In the genomic region with DNA sequence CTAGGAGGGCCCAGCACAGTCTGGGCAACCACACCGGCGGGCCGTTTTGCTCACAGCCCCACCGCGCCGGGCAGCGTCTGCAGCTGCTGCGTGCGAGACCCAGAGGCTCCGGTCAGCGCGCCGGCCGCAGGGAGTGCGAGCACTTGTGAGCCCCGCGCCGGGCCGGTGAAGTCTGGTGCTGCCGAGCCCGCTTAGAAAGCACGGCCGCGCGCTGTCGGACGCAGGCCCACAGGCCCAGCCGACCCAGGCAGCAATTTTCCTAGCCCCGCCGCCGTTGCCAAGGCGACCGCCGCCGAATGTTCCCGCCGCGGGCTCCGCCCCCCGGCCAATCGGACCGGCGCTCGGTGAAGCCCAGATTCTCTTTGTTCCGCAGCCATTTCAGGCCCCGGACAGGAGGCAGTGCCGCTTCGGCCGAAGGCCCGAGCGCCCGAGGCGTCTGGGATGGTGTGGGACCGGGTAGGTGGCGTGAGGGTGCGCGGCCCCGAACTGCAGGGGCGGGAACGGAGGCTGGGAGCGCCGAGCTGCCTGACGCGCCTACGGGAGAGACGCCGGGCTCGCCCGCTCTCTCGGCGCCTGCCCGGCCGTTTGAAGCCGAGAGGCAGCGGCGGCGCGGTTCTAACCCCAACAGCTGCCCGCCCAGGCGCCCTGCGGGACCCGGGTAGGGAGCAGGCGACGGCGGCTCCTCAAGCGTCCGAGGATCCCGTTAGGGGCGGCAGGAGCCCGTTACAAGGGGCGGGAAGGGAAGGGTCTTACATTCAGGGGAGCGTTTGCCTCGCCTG, we compare ENCODE assay signal across 1 cellular context.
TF ChIP-seq lines count a peak whose summit lies in the region.

A gene (plus strand): TSS at position 365 of the 779 bp plus-strand sequence. CDS start 77 bp downstream, at position 442.

TF ChIP-seq in WTC11, 78 proteins besides CTCF, POLR2A, EP300 and RAD21 (continued from another document and continues in another):
- TF ChIP-seq, protein P1, sequence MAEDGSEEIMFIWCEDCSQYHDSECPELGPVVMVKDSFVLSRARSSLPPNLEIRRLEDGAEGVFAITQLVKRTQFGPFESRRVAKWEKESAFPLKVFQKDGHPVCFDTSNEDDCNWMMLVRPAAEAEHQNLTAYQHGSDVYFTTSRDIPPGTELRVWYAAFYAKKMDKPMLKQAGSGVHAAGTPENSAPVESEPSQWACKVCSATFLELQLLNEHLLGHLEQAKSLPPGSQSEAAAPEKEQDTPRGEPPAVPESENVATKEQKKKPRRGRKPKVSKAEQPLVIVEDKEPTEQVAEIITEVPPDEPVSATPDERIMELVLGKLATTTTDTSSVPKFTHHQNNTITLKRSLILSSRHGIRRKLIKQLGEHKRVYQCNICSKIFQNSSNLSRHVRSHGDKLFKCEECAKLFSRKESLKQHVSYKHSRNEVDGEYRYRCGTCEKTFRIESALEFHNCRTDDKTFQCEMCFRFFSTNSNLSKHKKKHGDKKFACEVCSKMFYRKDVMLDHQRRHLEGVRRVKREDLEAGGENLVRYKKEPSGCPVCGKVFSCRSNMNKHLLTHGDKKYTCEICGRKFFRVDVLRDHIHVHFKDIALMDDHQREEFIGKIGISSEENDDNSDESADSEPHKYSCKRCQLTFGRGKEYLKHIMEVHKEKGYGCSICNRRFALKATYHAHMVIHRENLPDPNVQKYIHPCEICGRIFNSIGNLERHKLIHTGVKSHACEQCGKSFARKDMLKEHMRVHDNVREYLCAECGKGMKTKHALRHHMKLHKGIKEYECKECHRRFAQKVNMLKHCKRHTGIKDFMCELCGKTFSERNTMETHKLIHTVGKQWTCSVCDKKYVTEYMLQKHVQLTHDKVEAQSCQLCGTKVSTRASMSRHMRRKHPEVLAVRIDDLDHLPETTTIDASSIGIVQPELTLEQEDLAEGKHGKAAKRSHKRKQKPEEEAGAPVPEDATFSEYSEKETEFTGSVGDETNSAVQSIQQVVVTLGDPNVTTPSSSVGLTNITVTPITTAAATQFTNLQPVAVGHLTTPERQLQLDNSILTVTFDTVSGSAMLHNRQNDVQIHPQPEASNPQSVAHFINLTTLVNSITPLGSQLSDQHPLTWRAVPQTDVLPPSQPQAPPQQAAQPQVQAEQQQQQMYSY (CRISPR knock-in tag; IDR thresholded peaks at IDR 0.05), result no peak
- peak; percentile 29; the same call in 1 of the 2 replicates for TF ChIP-seq GABPB1 (CRISPR knock-in tag; IDR thresholded peaks at IDR 0.05)
- TF ChIP-seq, protein P2, sequence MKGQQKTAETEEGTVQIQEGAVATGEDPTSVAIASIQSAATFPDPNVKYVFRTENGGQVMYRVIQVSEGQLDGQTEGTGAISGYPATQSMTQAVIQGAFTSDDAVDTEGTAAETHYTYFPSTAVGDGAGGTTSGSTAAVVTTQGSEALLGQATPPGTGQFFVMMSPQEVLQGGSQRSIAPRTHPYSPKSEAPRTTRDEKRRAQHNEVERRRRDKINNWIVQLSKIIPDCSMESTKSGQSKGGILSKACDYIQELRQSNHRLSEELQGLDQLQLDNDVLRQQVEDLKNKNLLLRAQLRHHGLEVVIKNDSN (CRISPR knock-in tag; IDR thresholded peaks at IDR 0.05), result no peak
- TF ChIP-seq, protein P3, sequence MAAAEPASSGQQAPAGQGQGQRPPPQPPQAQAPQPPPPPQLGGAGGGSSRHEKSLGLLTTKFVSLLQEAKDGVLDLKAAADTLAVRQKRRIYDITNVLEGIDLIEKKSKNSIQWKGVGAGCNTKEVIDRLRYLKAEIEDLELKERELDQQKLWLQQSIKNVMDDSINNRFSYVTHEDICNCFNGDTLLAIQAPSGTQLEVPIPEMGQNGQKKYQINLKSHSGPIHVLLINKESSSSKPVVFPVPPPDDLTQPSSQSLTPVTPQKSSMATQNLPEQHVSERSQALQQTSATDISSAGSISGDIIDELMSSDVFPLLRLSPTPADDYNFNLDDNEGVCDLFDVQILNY (CRISPR knock-in tag; IDR thresholded peaks at IDR 0.05), result peak; percentile 96
- TF ChIP-seq, protein P4, sequence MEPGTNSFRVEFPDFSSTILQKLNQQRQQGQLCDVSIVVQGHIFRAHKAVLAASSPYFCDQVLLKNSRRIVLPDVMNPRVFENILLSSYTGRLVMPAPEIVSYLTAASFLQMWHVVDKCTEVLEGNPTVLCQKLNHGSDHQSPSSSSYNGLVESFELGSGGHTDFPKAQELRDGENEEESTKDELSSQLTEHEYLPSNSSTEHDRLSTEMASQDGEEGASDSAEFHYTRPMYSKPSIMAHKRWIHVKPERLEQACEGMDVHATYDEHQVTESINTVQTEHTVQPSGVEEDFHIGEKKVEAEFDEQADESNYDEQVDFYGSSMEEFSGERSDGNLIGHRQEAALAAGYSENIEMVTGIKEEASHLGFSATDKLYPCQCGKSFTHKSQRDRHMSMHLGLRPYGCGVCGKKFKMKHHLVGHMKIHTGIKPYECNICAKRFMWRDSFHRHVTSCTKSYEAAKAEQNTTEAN (CRISPR knock-in tag; IDR thresholded peaks at IDR 0.05), result no peak
- TF ChIP-seq, protein P5, sequence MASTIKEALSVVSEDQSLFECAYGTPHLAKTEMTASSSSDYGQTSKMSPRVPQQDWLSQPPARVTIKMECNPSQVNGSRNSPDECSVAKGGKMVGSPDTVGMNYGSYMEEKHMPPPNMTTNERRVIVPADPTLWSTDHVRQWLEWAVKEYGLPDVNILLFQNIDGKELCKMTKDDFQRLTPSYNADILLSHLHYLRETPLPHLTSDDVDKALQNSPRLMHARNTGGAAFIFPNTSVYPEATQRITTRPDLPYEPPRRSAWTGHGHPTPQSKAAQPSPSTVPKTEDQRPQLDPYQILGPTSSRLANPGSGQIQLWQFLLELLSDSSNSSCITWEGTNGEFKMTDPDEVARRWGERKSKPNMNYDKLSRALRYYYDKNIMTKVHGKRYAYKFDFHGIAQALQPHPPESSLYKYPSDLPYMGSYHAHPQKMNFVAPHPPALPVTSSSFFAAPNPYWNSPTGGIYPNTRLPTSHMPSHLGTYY (CRISPR knock-in tag; IDR thresholded peaks at IDR 0.05), result no peak
- TF ChIP-seq ZNF138 (CRISPR knock-in tag; conservative IDR thresholded peaks at IDR 0.05), result no peak
- TF ChIP-seq, protein P6, sequence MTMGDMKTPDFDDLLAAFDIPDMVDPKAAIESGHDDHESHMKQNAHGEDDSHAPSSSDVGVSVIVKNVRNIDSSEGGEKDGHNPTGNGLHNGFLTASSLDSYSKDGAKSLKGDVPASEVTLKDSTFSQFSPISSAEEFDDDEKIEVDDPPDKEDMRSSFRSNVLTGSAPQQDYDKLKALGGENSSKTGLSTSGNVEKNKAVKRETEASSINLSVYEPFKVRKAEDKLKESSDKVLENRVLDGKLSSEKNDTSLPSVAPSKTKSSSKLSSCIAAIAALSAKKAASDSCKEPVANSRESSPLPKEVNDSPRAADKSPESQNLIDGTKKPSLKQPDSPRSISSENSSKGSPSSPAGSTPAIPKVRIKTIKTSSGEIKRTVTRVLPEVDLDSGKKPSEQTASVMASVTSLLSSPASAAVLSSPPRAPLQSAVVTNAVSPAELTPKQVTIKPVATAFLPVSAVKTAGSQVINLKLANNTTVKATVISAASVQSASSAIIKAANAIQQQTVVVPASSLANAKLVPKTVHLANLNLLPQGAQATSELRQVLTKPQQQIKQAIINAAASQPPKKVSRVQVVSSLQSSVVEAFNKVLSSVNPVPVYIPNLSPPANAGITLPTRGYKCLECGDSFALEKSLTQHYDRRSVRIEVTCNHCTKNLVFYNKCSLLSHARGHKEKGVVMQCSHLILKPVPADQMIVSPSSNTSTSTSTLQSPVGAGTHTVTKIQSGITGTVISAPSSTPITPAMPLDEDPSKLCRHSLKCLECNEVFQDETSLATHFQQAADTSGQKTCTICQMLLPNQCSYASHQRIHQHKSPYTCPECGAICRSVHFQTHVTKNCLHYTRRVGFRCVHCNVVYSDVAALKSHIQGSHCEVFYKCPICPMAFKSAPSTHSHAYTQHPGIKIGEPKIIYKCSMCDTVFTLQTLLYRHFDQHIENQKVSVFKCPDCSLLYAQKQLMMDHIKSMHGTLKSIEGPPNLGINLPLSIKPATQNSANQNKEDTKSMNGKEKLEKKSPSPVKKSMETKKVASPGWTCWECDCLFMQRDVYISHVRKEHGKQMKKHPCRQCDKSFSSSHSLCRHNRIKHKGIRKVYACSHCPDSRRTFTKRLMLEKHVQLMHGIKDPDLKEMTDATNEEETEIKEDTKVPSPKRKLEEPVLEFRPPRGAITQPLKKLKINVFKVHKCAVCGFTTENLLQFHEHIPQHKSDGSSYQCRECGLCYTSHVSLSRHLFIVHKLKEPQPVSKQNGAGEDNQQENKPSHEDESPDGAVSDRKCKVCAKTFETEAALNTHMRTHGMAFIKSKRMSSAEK (CRISPR knock-in tag; IDR thresholded peaks at IDR 0.05; ENCODE audit: borderline replicate concordance), result no peak
- no peak for TF ChIP-seq ELF4 (CRISPR knock-in tag; IDR thresholded peaks at IDR 0.05; ENCODE audit: low read depth)
- TF ChIP-seq FOXK1 (CRISPR knock-in tag; IDR thresholded peaks at IDR 0.05), result no peak; the same call in 1 of the 2 replicates
- TF ChIP-seq, protein P7, sequence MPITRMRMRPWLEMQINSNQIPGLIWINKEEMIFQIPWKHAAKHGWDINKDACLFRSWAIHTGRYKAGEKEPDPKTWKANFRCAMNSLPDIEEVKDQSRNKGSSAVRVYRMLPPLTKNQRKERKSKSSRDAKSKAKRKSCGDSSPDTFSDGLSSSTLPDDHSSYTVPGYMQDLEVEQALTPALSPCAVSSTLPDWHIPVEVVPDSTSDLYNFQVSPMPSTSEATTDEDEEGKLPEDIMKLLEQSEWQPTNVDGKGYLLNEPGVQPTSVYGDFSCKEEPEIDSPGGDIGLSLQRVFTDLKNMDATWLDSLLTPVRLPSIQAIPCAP (CRISPR knock-in tag; IDR thresholded peaks at IDR 0.05), result no peak
- peak; percentile 28; the same call in 1 of the 2 replicates for TF ChIP-seq TEAD1 (CRISPR knock-in tag; IDR thresholded peaks at IDR 0.05)
- TF ChIP-seq SMAD4 (CRISPR knock-in tag; IDR thresholded peaks at IDR 0.05), result no peak
- peak; percentile 81; the same call in 1 of the 2 replicates for TF ChIP-seq ATF1 (CRISPR knock-in tag; IDR thresholded peaks at IDR 0.05)
- TF ChIP-seq, protein P8, sequence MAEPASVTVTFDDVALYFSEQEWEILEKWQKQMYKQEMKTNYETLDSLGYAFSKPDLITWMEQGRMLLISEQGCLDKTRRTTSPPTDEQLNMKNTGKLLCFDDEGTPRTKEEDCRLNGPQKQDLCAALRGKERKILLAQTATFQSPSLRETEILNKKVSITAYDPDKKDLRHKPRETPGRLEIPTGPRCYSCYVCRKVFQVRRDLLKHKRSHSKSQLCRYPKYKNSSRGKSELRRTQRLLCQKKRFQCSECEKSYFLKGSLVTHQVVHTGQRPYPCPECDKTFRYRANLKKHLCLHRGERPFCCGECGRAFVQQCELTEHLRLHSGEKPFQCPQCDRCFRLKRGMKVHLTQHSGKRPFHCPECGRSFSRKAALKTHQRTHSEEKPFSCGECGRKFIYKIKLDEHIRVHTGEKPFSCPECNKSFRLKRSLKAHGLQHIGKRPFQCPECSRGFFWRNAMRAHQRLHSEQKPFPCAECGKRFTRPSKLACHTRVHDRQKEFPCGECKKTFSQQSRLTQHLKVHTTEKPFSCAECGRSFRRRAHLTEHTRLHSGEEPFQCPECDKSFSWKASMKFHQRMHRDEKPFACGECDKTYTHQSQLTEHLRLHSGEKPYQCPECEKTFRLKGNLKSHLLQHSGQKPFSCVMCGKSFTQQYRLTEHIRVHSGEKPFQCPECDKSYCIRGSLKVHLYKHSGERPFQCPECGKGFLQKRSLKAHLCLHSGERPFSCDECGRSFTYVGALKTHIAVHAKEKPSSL (CRISPR knock-in tag; conservative IDR thresholded peaks at IDR 0.05), result no peak
- TF ChIP-seq IRF2 (CRISPR knock-in tag; IDR thresholded peaks at IDR 0.05; ENCODE audit: borderline replicate concordance, low read depth), result no peak
- no peak for TF ChIP-seq EMX1 (CRISPR knock-in tag; IDR thresholded peaks at IDR 0.05)
- TF ChIP-seq, protein P9, sequence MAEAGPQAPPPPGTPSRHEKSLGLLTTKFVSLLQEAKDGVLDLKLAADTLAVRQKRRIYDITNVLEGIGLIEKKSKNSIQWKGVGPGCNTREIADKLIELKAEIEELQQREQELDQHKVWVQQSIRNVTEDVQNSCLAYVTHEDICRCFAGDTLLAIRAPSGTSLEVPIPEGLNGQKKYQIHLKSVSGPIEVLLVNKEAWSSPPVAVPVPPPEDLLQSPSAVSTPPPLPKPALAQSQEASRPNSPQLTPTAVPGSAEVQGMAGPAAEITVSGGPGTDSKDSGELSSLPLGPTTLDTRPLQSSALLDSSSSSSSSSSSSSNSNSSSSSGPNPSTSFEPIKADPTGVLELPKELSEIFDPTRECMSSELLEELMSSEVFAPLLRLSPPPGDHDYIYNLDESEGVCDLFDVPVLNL (CRISPR knock-in tag; IDR thresholded peaks at IDR 0.05; ENCODE audit: borderline replicate concordance, low read depth), result no peak; the same call in 1 of the 2 replicates
- TF ChIP-seq NR2C2 (CRISPR knock-in tag; IDR thresholded peaks at IDR 0.05), result no peak
- TF ChIP-seq SP1 (CRISPR knock-in tag; conservative IDR thresholded peaks at IDR 0.05), result 0 out of 2 replicates have a peak, but pooled peaks have one; percentile 34
- TF ChIP-seq ZNF423 (CRISPR knock-in tag; IDR thresholded peaks at IDR 0.05), result no peak
- TF ChIP-seq KAT7 (CRISPR knock-in tag; IDR thresholded peaks at IDR 0.05; ENCODE audit: borderline replicate concordance), result no peak
- 0 out of 2 replicates have a peak, but pooled peaks have one; percentile 6 for TF ChIP-seq CREM (CRISPR knock-in tag; IDR thresholded peaks at IDR 0.05)
- no peak for TF ChIP-seq NFYB (CRISPR knock-in tag; conservative IDR thresholded peaks at IDR 0.05; ENCODE audit: low read depth)
- TF ChIP-seq, protein P10, sequence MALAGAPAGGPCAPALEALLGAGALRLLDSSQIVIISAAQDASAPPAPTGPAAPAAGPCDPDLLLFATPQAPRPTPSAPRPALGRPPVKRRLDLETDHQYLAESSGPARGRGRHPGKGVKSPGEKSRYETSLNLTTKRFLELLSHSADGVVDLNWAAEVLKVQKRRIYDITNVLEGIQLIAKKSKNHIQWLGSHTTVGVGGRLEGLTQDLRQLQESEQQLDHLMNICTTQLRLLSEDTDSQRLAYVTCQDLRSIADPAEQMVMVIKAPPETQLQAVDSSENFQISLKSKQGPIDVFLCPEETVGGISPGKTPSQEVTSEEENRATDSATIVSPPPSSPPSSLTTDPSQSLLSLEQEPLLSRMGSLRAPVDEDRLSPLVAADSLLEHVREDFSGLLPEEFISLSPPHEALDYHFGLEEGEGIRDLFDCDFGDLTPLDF (CRISPR knock-in tag; IDR thresholded peaks at IDR 0.05), result no peak; the same call in 1 of the 2 replicates
- no peak for TF ChIP-seq NFE2L1 (CRISPR knock-in tag; IDR thresholded peaks at IDR 0.05)
- TF ChIP-seq, protein P11, sequence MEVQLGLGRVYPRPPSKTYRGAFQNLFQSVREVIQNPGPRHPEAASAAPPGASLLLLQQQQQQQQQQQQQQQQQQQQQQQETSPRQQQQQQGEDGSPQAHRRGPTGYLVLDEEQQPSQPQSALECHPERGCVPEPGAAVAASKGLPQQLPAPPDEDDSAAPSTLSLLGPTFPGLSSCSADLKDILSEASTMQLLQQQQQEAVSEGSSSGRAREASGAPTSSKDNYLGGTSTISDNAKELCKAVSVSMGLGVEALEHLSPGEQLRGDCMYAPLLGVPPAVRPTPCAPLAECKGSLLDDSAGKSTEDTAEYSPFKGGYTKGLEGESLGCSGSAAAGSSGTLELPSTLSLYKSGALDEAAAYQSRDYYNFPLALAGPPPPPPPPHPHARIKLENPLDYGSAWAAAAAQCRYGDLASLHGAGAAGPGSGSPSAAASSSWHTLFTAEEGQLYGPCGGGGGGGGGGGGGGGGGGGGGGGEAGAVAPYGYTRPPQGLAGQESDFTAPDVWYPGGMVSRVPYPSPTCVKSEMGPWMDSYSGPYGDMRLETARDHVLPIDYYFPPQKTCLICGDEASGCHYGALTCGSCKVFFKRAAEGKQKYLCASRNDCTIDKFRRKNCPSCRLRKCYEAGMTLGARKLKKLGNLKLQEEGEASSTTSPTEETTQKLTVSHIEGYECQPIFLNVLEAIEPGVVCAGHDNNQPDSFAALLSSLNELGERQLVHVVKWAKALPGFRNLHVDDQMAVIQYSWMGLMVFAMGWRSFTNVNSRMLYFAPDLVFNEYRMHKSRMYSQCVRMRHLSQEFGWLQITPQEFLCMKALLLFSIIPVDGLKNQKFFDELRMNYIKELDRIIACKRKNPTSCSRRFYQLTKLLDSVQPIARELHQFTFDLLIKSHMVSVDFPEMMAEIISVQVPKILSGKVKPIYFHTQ (CRISPR knock-in tag; IDR thresholded peaks at IDR 0.05), result no peak
- TF ChIP-seq JAZF1 (CRISPR knock-in tag; IDR thresholded peaks at IDR 0.05), result no peak
